Comparison of ENCODE assay signal across 8 cellular contexts in genomic region chr12:47990351-47991105, GRCh38. TPM values are rescaled to one million over a fixed set of nuclear protein-coding genes. Genes with fewer than 3 reads are reported as not detected.
A peak's percentile ranks its signal among the peaks of the same experiment; 100 is the strongest.
DNase-seq lines count a peak whose midpoint lies in the region; ATAC-seq and TF ChIP-seq lines count a peak whose summit lies in the region.

No MANE protein-coding gene starts in this region.

- peak; percentile 15 to 68 (median 29) for DNase-seq in CD8-positive, alpha-beta T cell
- DNase-seq in GM20000 (ENCODE audit: low spot score) (peak; percentile 75), activated T-cell treated with anti-CD3 and anti-CD28 coated beads for 48 hours (ENCODE audit: low read depth) (peak; percentile 39), sigmoid colon (peak; percentile 40), hypothalamus (lab: John Stamatoyannopoulos, UW) (no peak), left ventricle myocardium inferior (no peak), foreskin keratinocyte (no peak)

- intact Hi-C loops in CD8-positive, alpha-beta T cell (cut with DNase I, micrococcal nuclease) = no loop called here
- intact Hi-C loops in sigmoid colon (cut with DNase I) = no loop called here
- intact Hi-C loops in left ventricle myocardium inferior (cut with micrococcal nuclease) = no loop called here

- peak; percentile 90 for ATAC-seq in CD8-positive, alpha-beta T cell
- ATAC-seq in HG03558 (IDR thresholded peaks at IDR 0.05; ENCODE audit: extremely low read depth, unreplicated experiment) (peak; percentile 89), foreskin keratinocyte (no peak)

- no peak for TF ChIP-seq POLR2A in sigmoid colon (IDR thresholded peaks at IDR 0.05)

- WGBS in sigmoid colon, 2 donors = 57 to 85% methylated on average over 7 of the region's 7 CpGs

- peaks cover 18% of the 10 kb centered on the region for H3K27me3 Mint-ChIP-seq in CD8-positive, alpha-beta T cell (ENCODE audit: low read depth)

- peaks cover 2% of the 10 kb centered on the region for H3K27me3 ChIP-seq in CD8-positive, alpha-beta T cell (ENCODE audit: insufficient read depth, low read length)
- H3K27me3 ChIP-seq in sigmoid colon (peaks cover 0 to 4% (median 0%) of the 10 kb centered on the region in 3 donors), left ventricle myocardium inferior (ENCODE audit: low read depth) (peaks cover 17% of the 10 kb centered on the region), foreskin keratinocyte (peaks cover 23% of the 10 kb centered on the region)

- H3K27ac ChIP-seq in CD8-positive, alpha-beta T cell (ENCODE audit: low read depth, low read length) = no peak overlapping the region
- no peak overlapping the region for H3K27ac ChIP-seq in sigmoid colon
- no peak overlapping the region for H3K27ac ChIP-seq in left ventricle myocardium inferior (replicated peaks)
- H3K27ac ChIP-seq in foreskin keratinocyte = no peak overlapping the region

- H3K4me3 Mint-ChIP-seq in CD8-positive, alpha-beta T cell = peak overlapping the region; percentile 1

- CTCF ChIA-PET in CD8-positive, alpha-beta T cell (lab: Charles Lee) = interaction anchor here (0.6 to 1.4 kb wide), 4 partner anchors 27 to 192 kb away, joined by 3 to 4 read pairs (median 4); partner anchors contain the start of genes CCDC184 and TMEM106C

- no peak for TF ChIP-seq CTCF in CD8-positive, alpha-beta T cell (IDR thresholded peaks at IDR 0.05)
- TF ChIP-seq CTCF in GM20000 (IDR thresholded peaks at IDR 0.05; ENCODE audit: extremely low read depth, missing control alignments) = no peak
- TF ChIP-seq CTCF in sigmoid colon (IDR thresholded peaks at IDR 0.05) = no peak
- no peak for TF ChIP-seq CTCF in left ventricle myocardium inferior (IDR thresholded peaks at IDR 0.05; ENCODE audit: borderline replicate concordance)
- TF ChIP-seq CTCF in foreskin keratinocyte (conservative IDR thresholded peaks at IDR 0.05) = no peak

- no peaks in the 10 kb centered on the region for H3K36me3 ChIP-seq in CD8-positive, alpha-beta T cell (ENCODE audit: insufficient read depth, low read length)
- H3K36me3 ChIP-seq in sigmoid colon (no peaks in the 10 kb centered on the region), left ventricle myocardium inferior (no peaks in the 10 kb centered on the region)

- peaks cover 25% of the 10 kb centered on the region for H3K4me1 ChIP-seq in CD8-positive, alpha-beta T cell (ENCODE audit: insufficient read depth, low read length)
- H3K4me1 ChIP-seq in sigmoid colon (no peaks in the 10 kb centered on the region), left ventricle myocardium inferior (peaks cover 21% of the 10 kb centered on the region), foreskin keratinocyte (no peaks in the 10 kb centered on the region)

- no peak for TF ChIP-seq EP300 in sigmoid colon (IDR thresholded peaks at IDR 0.05)

- no peak overlapping the region for H3K4me3 ChIP-seq in CD8-positive, alpha-beta T cell (ENCODE audit: low read depth, low read length)
- no peak overlapping the region for H3K4me3 ChIP-seq in sigmoid colon
- H3K4me3 ChIP-seq in left ventricle myocardium inferior = no peak overlapping the region

- no peaks in the 10 kb centered on the region for H3K36me3 Mint-ChIP-seq in CD8-positive, alpha-beta T cell

- POLR2A ChIA-PET in CD8-positive, alpha-beta T cell (lab: Charles Lee) = no interaction called here

- H3K9me3 Mint-ChIP-seq in CD8-positive, alpha-beta T cell = no peaks in the 10 kb centered on the region

- no peaks in the 10 kb centered on the region for H3K9me3 ChIP-seq in CD8-positive, alpha-beta T cell (ENCODE audit: low read length)
- H3K9me3 ChIP-seq in sigmoid colon = no peaks in the 10 kb centered on the region
- H3K9me3 ChIP-seq in left ventricle myocardium inferior (replicated peaks) = no peaks in the 10 kb centered on the region

- peaks cover 21% of the 10 kb centered on the region for H3K4me1 Mint-ChIP-seq in CD8-positive, alpha-beta T cell (ENCODE audit: low read depth)

- no peak overlapping the region for H3K27ac Mint-ChIP-seq in CD8-positive, alpha-beta T cell

RNA-seq across cellular contexts. Expression of gene COL2A1, which starts 13.7 kb away (rescaled TPM):
- not detected for total RNA-seq in CD8-positive, alpha-beta T cell
- not detected for total RNA-seq in sigmoid colon
- under 1 TPM in 2 of 3 donors, not detected in 1; 0.17 to 0.60 TPM for polyA plus RNA-seq in sigmoid colon
- not detected for total RNA-seq in left ventricle myocardium inferior
- 0.07 and 0.10 TPM in 2 replicates for total RNA-seq in foreskin keratinocyte
- 0.01 and 0.14 TPM in 2 replicates for polyA plus RNA-seq in foreskin keratinocyte

RNA-seq across cellular contexts. Expression of gene TMEM106C, which starts 27.1 kb away (rescaled TPM):
- total RNA-seq in CD8-positive, alpha-beta T cell = 10 to 100 TPM; 12.1 to 13.1 TPM
- 100 to 1,000 TPM in 2 of 4 donors, 10 to 100 TPM in 2; 46.2 to 122 (median 92.2) TPM for total RNA-seq in sigmoid colon
- 100 to 1,000 TPM; 145 to 199 (median 169) TPM for polyA plus RNA-seq in sigmoid colon
- total RNA-seq in left ventricle myocardium inferior = 48.1 TPM
- 141 and 151 TPM in 2 replicates for total RNA-seq in foreskin keratinocyte
- polyA plus RNA-seq in foreskin keratinocyte = 130 and 151 TPM in 2 replicates

Comparison
In these comparisons a context has a peak if more than half of its experiments do, and no peak if none do; other contexts are left out.
1. DNase-seq: peak in CD8-positive, alpha-beta T cell (7 of 7), GM20000 (single experiment), activated T-cell treated with anti-CD3 and anti-CD28 coated beads for 48 hours (single experiment) and sigmoid colon (single experiment); none in hypothalamus (0 of 51), left ventricle myocardium inferior (single experiment) and foreskin keratinocyte (0 of 2).